ENCODE assay signal across 18 cellular contexts in the genomic region with DNA sequence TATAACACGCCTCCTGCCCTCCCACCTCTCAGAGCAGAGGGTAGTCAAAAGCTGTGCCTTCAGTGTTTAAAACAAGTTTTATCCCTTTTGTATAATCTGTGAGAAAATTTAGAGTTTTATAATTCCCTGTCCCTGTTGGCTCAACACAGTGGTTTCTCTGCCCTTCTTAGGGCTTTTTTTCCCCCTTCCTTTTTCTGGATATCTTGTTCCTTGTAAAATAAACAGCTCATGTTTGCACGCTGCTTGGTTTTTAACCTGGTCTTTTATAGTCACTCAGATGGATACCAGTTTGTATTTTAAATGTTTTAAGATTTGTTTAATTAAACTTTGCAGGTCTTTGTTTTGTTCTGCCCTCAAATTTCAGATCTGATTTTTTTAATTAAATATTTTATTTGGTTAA.
"Had no signal": no experiment of that assay in that cellular context is flagged by ENCODE, and none has a peak within 500 bp of the region (broad histone marks: within the 10 kb centered on the region; RNA-seq: fewer than 3 reads in every experiment).

No MANE protein-coding gene starts in this region.

- DNase-seq: activated CD4-positive, alpha-beta T cell treated with anti-CD3 and anti-CD28 coated beads for 48 hours; activated CD8-positive, alpha-beta memory T cell treated with anti-CD3 and anti-CD28 coated beads, Interleukin-2, amount 50 U/mL, for 48 hours; activated CD8-positive, alpha-beta T cell treated with anti-CD3 and anti-CD28 coated beads, Interleukin-2, amount 10 ng/mL, durations not matched to agents 7 days and 5 days; activated naive CD4-positive, alpha-beta T cell; activated naive CD8-positive, alpha-beta T cell treated with anti-CD3 and anti-CD28 coated beads, Interleukin-2, amount 50 U/mL, for 24 hours; foreskin melanocyte; head of caudate nucleus; midbrain; naive B cell; psoas muscle; stimulated activated CD4-positive, alpha-beta T cell treated with anti-CD3 and anti-CD28 coated beads, Interleukin-2, amount 100 ng/mL, for 24 hours; stimulated activated naive B cell treated with anti-CD40 and anti-IgM and Interleukin-4, amounts not matched to agents 10 μg/mL and 1 μg/mL and 100 μg/mL, for 72 hours had no signal

- H3K4me3 ChIP-seq: cardiac muscle cell, lung, psoas muscle, suprapubic skin, vagina had no signal

- H3K27me3 ChIP-seq: cardiac muscle cell, suprapubic skin, vagina had no signal

- H3K4me1 ChIP-seq: psoas muscle had no signal

- H3K27ac ChIP-seq: cardiac muscle cell, psoas muscle, suprapubic skin, vagina had no signal

- ATAC-seq: activated CD8-positive, alpha-beta T cell treated with anti-CD3 and anti-CD28 coated beads, Interleukin-2, amount 10 ng/mL, durations not matched to agents 7 days and 5 days; activated naive CD8-positive, alpha-beta T cell treated with anti-CD3 and anti-CD28 coated beads, Interleukin-2, amount 50 U/mL, for 24 hours; psoas muscle; sciatic nerve; stimulated activated naive B cell treated with anti-CD40 and anti-IgM and Interleukin-4, amounts not matched to agents 10 μg/mL and 1 μg/mL and 100 μg/mL, for 72 hours; WTC11 had no signal

- H3K36me3 ChIP-seq: cardiac muscle cell, suprapubic skin, vagina had no signal

- H3K9me3 ChIP-seq: psoas muscle, suprapubic skin, vagina had no signal
